Comparison of ENCODE assay signal across 20 cellular contexts in the genomic region with DNA sequence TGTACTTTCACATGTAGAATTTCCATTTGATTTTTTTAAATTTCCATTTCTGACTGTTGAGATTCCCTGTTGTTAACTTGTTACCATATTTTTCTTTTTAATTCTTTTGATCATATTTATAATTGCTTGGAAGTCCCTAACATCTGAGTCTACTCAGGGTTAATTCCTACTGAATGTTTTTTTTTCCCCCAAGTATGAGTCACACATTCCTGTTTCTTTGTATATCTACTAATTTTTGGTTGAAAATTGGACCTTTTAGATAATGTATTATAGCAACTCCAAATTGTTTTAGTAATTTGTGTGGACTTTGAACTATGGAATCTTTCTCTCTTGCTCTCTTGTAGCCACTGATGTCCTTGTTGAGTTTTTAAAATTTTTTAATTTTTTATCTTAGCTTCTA. TPM values are rescaled to one million over a fixed set of nuclear protein-coding genes. Genes with fewer than 3 reads are reported as not detected.
A peak's percentile ranks its signal among the peaks of the same experiment; 100 is the strongest.
DNase-seq lines count a peak whose midpoint lies in the region; ATAC-seq and TF ChIP-seq lines count a peak whose summit lies in the region.
"Had no signal": no experiment of that assay in that cellular context is flagged by ENCODE, and none has a peak within 500 bp of the region (broad histone marks: within the 10 kb centered on the region; RNA-seq: fewer than 3 reads in every experiment).

No MANE protein-coding gene starts in this region.

- H3K27ac Mint-ChIP-seq in effector memory CD8-positive, alpha-beta T cell: peak overlapping the region; percentile 11 to 44
- H3K27ac Mint-ChIP-seq: activated naive CD8-positive, alpha-beta T cell had no signal

- H3K4me1 Mint-ChIP-seq in effector memory CD8-positive, alpha-beta T cell (ENCODE audit: low read depth in 2 of 2): no peaks in the 10 kb centered on the region

- no peaks in the 10 kb centered on the region for H3K27me3 Mint-ChIP-seq in effector memory CD8-positive, alpha-beta T cell
- H3K27me3 Mint-ChIP-seq: activated naive CD8-positive, alpha-beta T cell had no signal

- DNase-seq in ELR (ENCODE audit: low read depth): peak; percentile 54
- DNase-seq in SJSA1 (ENCODE audit: low read depth in 1 of 2, low spot score in 2 of 2): peak in 1 of 2 experiments; percentile 37
- no peak for DNase-seq in effector memory CD8-positive, alpha-beta T cell
- peak; percentile 10 for DNase-seq in osteoblast (ENCODE audit: insufficient read length, low spot score, missing footprints)
- DNase-seq in HT-29 (ENCODE audit: low spot score): no peak
- no peak for DNase-seq in NCI-H510A treated with DMSO at 0.1 percent for 48 hours (lab: John Stamatoyannopoulos, UW)
- DNase-seq: activated CD4-positive, alpha-beta T cell treated with anti-CD3 and anti-CD28 coated beads for 48 hours; activated T-cell treated with anti-CD3 and anti-CD28 coated beads for 4 hours; central memory CD4-positive, alpha-beta T cell; DMS 273 treated with DMSO at 0.1 percent for 48 hours; GOT3; NCI-H1417; NCI-H2171; small intestine had no signal

- H3K4me3 ChIP-seq in SJSA1: no peak overlapping the region
- H3K4me3 ChIP-seq in osteoblast (ENCODE audit: insufficient read depth, low read length): no peak overlapping the region
- H3K4me3 ChIP-seq: BLaER1, SK-N-MC had no signal

- H3K36me3 Mint-ChIP-seq in effector memory CD8-positive, alpha-beta T cell (ENCODE audit: insufficient read depth): peaks cover 79% of the 10 kb centered on the region

- H3K79me2 ChIP-seq in osteoblast (ENCODE audit: insufficient read depth, low read length): no peaks in the 10 kb centered on the region
- H3K79me2 ChIP-seq: parathyroid adenoma had no signal

- no peaks in the 10 kb centered on the region for H3K27me3 ChIP-seq in SJSA1 (replicated peaks)
- H3K27me3 ChIP-seq in osteoblast (ENCODE audit: insufficient read depth, low read length): no peaks in the 10 kb centered on the region
- H3K27me3 ChIP-seq: BLaER1 had no signal

- H3K4me2 ChIP-seq in osteoblast (ENCODE audit: insufficient read depth, low read length): no peak overlapping the region
- H3K4me2 ChIP-seq: BLaER1 had no signal

- H3K36me3 ChIP-seq in SJSA1 (peaks cover 28% of the 10 kb centered on the region), osteoblast (ENCODE audit: insufficient read depth, low read length) (peaks cover 50% of the 10 kb centered on the region)

- TF ChIP-seq CTCF in osteoblast (IDR thresholded peaks at IDR 0.05; ENCODE audit: extremely low read depth, low read depth, low read length): no peak

- H2AFZ ChIP-seq in osteoblast (ENCODE audit: low read length): no peak overlapping the region
- H2AFZ ChIP-seq: parathyroid adenoma had no signal

- no peak for ATAC-seq in effector memory CD8-positive, alpha-beta T cell (replicated peaks)
- ATAC-seq in HG03025 (IDR thresholded peaks at IDR 0.05; ENCODE audit: low FRiP score, unreplicated experiment): no peak

- no peaks in the 10 kb centered on the region for H3K9me3 Mint-ChIP-seq in effector memory CD8-positive, alpha-beta T cell

- H3K4me1 ChIP-seq in SJSA1 (replicated peaks) (peaks cover 8% of the 10 kb centered on the region), osteoblast (ENCODE audit: insufficient read depth, low read length) (peaks cover 12% of the 10 kb centered on the region)
- H3K4me1 ChIP-seq: BLaER1, parathyroid adenoma had no signal

- H3K4me3 Mint-ChIP-seq in effector memory CD8-positive, alpha-beta T cell: no peak overlapping the region
- H3K4me3 Mint-ChIP-seq: activated naive CD8-positive, alpha-beta T cell had no signal

- H4K20me1 ChIP-seq in osteoblast (ENCODE audit: insufficient read depth, low read length): no peaks in the 10 kb centered on the region
- H4K20me1 ChIP-seq: BLaER1 had no signal

- H3K9me3 ChIP-seq in SJSA1 (replicated peaks): no peaks in the 10 kb centered on the region
- H3K9me3 ChIP-seq in osteoblast (ENCODE audit: low read depth, low read length): no peaks in the 10 kb centered on the region
- H3K9me3 ChIP-seq: BLaER1 had no signal

- H3K27ac ChIP-seq in SJSA1 (peak overlapping the region; percentile 19; the same call in 1 of the 2 replicates), osteoblast (ENCODE audit: low read depth, low read length) (peak overlapping the region; percentile 21)
- H3K27ac ChIP-seq: BLaER1, parathyroid adenoma, SK-N-MC had no signal

RNA-seq across cellular contexts. Expression of a gene that starts 54.6 kb away (rescaled TPM):
- 48.5 and 56.8 TPM in 2 replicates for total RNA-seq in SJSA1 (2014; rRNA removed; shearing (Covaris generic))
- total RNA-seq in osteoblast: 63.1 and 68.4 TPM in 2 replicates
- 10.1 and 14.0 TPM in 2 replicates for total RNA-seq in HT-29 (2014; rRNA removed; shearing (Covaris generic))

RNA-seq across cellular contexts. Expression of a gene that starts 55.8 kb away (rescaled TPM):
- total RNA-seq in SJSA1 (2014; rRNA removed; shearing (Covaris generic)): 0.21 TPM in 1 of 2 replicates, not detected in the other
- not detected in 2 replicates for total RNA-seq in osteoblast
- total RNA-seq in HT-29 (2014; rRNA removed; shearing (Covaris generic)): 0.64 TPM in 1 of 2 replicates, not detected in the other
- total RNA-seq: liver had no signal

Comparison
In these comparisons a context has a peak if more than half of its experiments do, and no peak if none do; other contexts are left out.
1. DNase-seq: peak in ELR (single experiment) and osteoblast (single experiment); none in effector memory CD8-positive, alpha-beta T cell (0 of 3), HT-29 (single experiment) and NCI-H510A treated with DMSO at 0.1 percent for 48 hours (single experiment).